8 cellular contexts compared by ENCODE assay signal in the genomic region with DNA sequence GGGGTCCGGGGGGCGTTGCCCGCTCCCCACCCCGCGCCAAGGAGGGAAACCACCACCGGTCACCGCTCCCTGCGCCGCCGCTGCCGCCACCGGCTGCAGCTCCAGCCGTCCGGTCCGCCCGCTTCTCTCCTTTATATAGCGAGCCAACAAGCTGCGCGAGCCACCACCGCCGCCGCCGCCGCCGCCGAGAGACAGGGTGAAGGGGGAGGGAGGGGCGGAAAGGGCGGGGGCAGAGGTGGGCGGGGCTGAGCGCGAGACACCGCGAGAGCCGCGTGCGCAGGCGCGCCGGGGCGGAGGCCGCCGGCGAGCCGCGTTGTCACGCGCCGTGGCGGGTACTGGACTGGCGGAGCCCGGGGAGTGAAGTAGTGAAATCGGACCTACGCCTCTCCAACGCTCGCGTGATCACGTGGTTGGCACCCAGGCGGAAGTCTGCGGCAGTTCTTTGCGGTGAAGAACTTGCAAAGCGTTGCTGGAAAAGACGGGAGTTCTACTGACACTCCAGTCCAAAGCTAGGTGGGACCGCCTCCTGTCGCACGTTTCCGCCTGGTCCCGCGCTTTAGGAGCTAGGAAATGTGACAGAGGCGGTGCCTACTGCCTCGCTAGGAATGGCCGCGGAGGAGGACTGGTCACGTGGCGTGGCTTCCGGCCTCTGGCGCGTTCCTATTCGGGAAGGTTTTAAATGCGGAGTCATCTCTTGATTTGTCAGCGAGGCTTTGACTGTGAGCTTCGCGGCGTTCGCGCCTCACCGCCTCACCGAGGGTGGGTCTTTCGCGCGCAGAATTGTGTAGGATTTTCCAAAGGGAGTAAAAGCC. TPM values are rescaled to one million over a fixed set of nuclear protein-coding genes. Genes with fewer than 3 reads are reported as not detected.
DNase-seq lines count a peak whose midpoint lies in the region; FAIRE-seq and TF ChIP-seq lines count a peak whose summit lies in the region.

GTF2A1 (minus strand) TSS at position 193 of the 812 bp plus-strand sequence. CDS start 441 bp downstream, outside the sequence.

- peak within 1 kb of the TSS; percentile 89 for H3K14ac ChIP-seq in neuronal stem cell (ENCODE audit: low read length)

- peak within 1 kb of the TSS; percentile 100 for H3K23ac ChIP-seq in neuronal stem cell (ENCODE audit: low read depth, low read length, poor library complexity)

- no peak within 1 kb of the TSS for H4K8ac ChIP-seq in neuronal stem cell (ENCODE audit: low read depth, low read length)

- H3K27ac Mint-ChIP-seq in activated naive CD4-positive, alpha-beta T cell treated with anti-CD3 and anti-CD28 coated beads for 36 hours = peak within 1 kb of the TSS; percentile 100

- no peaks in the 10 kb centered on the region for H3K27me3 Mint-ChIP-seq in activated naive CD4-positive, alpha-beta T cell treated with anti-CD3 and anti-CD28 coated beads for 36 hours (ENCODE audit: low read depth)

- H3K36me3 ChIP-seq in neuronal stem cell (replicated peaks in 1 of 2; ENCODE audit: control insufficient read depth in 2 of 2, insufficient read depth in 2 of 2, low read length in 2 of 2) = peaks cover 0 to 18% of the 10 kb centered on the region in 2 donors

- peak within 1 kb of the TSS; percentile 43 for H2AK5ac ChIP-seq in neuronal stem cell (ENCODE audit: low read depth, low read length)

- peak within 1 kb of the TSS; percentile 92 for H2BK12ac ChIP-seq in neuronal stem cell (ENCODE audit: low read length)

- no peaks in the 10 kb centered on the region for H3K27me3 ChIP-seq in neuronal stem cell (ENCODE audit: control insufficient read depth in 3 of 3, insufficient read depth in 3 of 3, low read depth in 1 of 3, low read length in 3 of 3)

- H3K4me1 Mint-ChIP-seq in activated naive CD4-positive, alpha-beta T cell treated with anti-CD3 and anti-CD28 coated beads for 36 hours (ENCODE audit: low read depth) = peaks cover 26% of the 10 kb centered on the region

- H3K4me3 ChIP-seq in HFF-Myc (replicated peaks; ENCODE audit: low read depth, low read length) (peak within 1 kb of the TSS; percentile 87), neuronal stem cell (ENCODE audit: low read length in 2 of 2) (peak within 1 kb of the TSS; percentile 90 to 93)

- CTCF ChIA-PET in activated naive CD4-positive, alpha-beta T cell treated with anti-CD3 and anti-CD28 coated beads for 36 hours (lab: Charles Lee) = interaction anchor here (0.8 to 1.7 kb wide), 4 partner anchors 33 to 311 kb away, joined by 3 to 5 read pairs (median 4); no protein-coding TSS in a partner anchor

- no peak within 1 kb of the TSS for H4K91ac ChIP-seq in neuronal stem cell (ENCODE audit: low read depth, low read length, poor library complexity)

- H3K4me2 ChIP-seq in neuronal stem cell (ENCODE audit: insufficient read depth, low read length, poor library complexity, severe bottlenecking) = peak within 1 kb of the TSS; percentile 48

- peak within 1 kb of the TSS; percentile 97 for H2BK5ac ChIP-seq in neuronal stem cell (ENCODE audit: low read length)

- H3K36me3 Mint-ChIP-seq in activated naive CD4-positive, alpha-beta T cell treated with anti-CD3 and anti-CD28 coated beads for 36 hours (ENCODE audit: low read depth) = peaks cover 11% of the 10 kb centered on the region

- no peak within 1 kb of the TSS for H3K4ac ChIP-seq in neuronal stem cell (ENCODE audit: low read length)

- FAIRE-seq in frontal cortex (lab: Jason Lieb, UNC) = no peak

- peak within 1 kb of the TSS; percentile 100 for H3K18ac ChIP-seq in neuronal stem cell (ENCODE audit: low read length)

- peak within 1 kb of the TSS; percentile 59 for H2BK15ac ChIP-seq in neuronal stem cell (ENCODE audit: low read length)

- H3K79me1 ChIP-seq in neuronal stem cell (ENCODE audit: low read depth, low read length) = peaks cover 2% of the 10 kb centered on the region

- peak within 1 kb of the TSS; percentile 96 for H3K9ac ChIP-seq in neuronal stem cell (ENCODE audit: low read depth, low read length, poor library complexity)

- no peak within 1 kb of the TSS for H2BK120ac ChIP-seq in neuronal stem cell (ENCODE audit: low read depth, low read length)

- no peak for TF ChIP-seq CTCF in HFF-Myc (IDR thresholded peaks at IDR 0.05; ENCODE audit: low read depth, low read length, missing control alignments)
- no peak for TF ChIP-seq CTCF in subcutaneous adipose tissue (IDR thresholded peaks at IDR 0.05; ENCODE audit: low read depth)

- H2AFZ ChIP-seq in neuronal stem cell (ENCODE audit: low read length) = peak within 1 kb of the TSS; percentile 97

- H3K9me3 Mint-ChIP-seq in activated naive CD4-positive, alpha-beta T cell treated with anti-CD3 and anti-CD28 coated beads for 36 hours = no peaks in the 10 kb centered on the region

- peaks cover 3 to 8% of the 10 kb centered on the region in 2 donors for H3K4me1 ChIP-seq in neuronal stem cell (ENCODE audit: control insufficient read depth in 2 of 2, insufficient read depth in 1 of 2, low read depth in 1 of 2, low read length in 2 of 2)

- peak within 1 kb of the TSS; percentile 94 for H3K4me3 Mint-ChIP-seq in activated naive CD4-positive, alpha-beta T cell treated with anti-CD3 and anti-CD28 coated beads for 36 hours

- intact Hi-C loops in activated naive CD4-positive, alpha-beta T cell treated with anti-CD3 and anti-CD28 coated beads for 36 hours (cut with micrococcal nuclease) = loop anchor here (1.0 to 5.0 kb wide), 5 partner anchors 216 to 634 kb away; partner anchors contain the start of gene SEL1L

- peak within 1 kb of the TSS; percentile 100 for H3K27ac ChIP-seq in neuronal stem cell (replicated peaks; ENCODE audit: low read length)

- H3K9me3 ChIP-seq in neuronal stem cell (replicated peaks in 1 of 2; ENCODE audit: control insufficient read depth in 2 of 2, insufficient read depth in 1 of 2, low read depth in 1 of 2, low read length in 2 of 2) = no peaks in the 10 kb centered on the region

- DNase-seq in GM03348 (ENCODE audit: low spot score) = peak; percentile 98
- peak; percentile 89 for DNase-seq in HFF-Myc (ENCODE audit: extremely low read depth, low read depth)
- DNase-seq in NAMALWA (ENCODE audit: low spot score) = peak; percentile 97
- DNase-seq in SK-N-DZ (ENCODE audit: low spot score) = peak; percentile 96
- DNase-seq in activated naive CD4-positive, alpha-beta T cell treated with anti-CD3 and anti-CD28 coated beads for 36 hours = peak; percentile 94
- peak; percentile 80 to 90 for DNase-seq in frontal cortex (ENCODE audit: low spot score in 2 of 2)
- DNase-seq in neuronal stem cell (ENCODE audit: low spot score) = peak; percentile 94

- WGBS in neuronal stem cell (ENCODE audit: extremely low coverage in 2 of 2, insufficient read length in 2 of 2, insufficient replicate concordance in 1 of 2), 2 donors = no CpG with 5 or more reads among the region's 90 CpGs

RNA-seq across cellular contexts. Expression of gene GTF2A1, which starts in this region (rescaled TPM):
- polyA plus RNA-seq in SK-N-DZ (2014; cell fraction: cytosol; rRNA removed) = 15.6 and 15.8 TPM in 2 replicates
- polyA plus RNA-seq in SK-N-DZ (2014; cell fraction: nucleus; rRNA removed) = 7.7 and 9.9 TPM in 2 replicates
- total RNA-seq in activated naive CD4-positive, alpha-beta T cell treated with anti-CD3 and anti-CD28 coated beads for 36 hours = 10 to 100 TPM; 38.3 to 42.9 TPM
- 63.2 TPM for total RNA-seq in frontal cortex
- 24.5 TPM for polyA plus RNA-seq in neuronal stem cell (2013, experiment 1 of 2)
- polyA plus RNA-seq in neuronal stem cell (2013, experiment 2 of 2) = 25.1 TPM
- 10 to 100 TPM; 23.4 to 34.1 (median 30.2) TPM for total RNA-seq in subcutaneous adipose tissue

Comparison
In these comparisons a context has a peak if more than half of its experiments do, and no peak if none do; other contexts are left out.
1. Peak in every context shown above with its lines: DNase-seq, H3K4me3 ChIP-seq and H3K27ac ChIP-seq.